8 cellular contexts compared by ENCODE assay signal in genomic region chr6:159973951-159974350, GRCh38. TPM values are rescaled to one million over a fixed set of nuclear protein-coding genes. Genes with fewer than 3 reads are reported as not detected.
A peak's percentile ranks its signal among the peaks of the same experiment; 100 is the strongest.
DNase-seq lines count a peak whose midpoint lies in the region; ATAC-seq, FAIRE-seq and TF ChIP-seq lines count a peak whose summit lies in the region.

No MANE protein-coding gene starts in this region.

- H3K4me3 ChIP-seq in SK-N-SH (ENCODE audit: low read depth in 2 of 2, low read length in 1 of 2), result no peak overlapping the region
- no peak overlapping the region for H3K4me3 ChIP-seq in hepatocyte

- WGBS in SK-N-SH (ENCODE audit: low lambda C conversion rate), result 96% methylated on average over 2 of the region's 2 CpGs
- 74% methylated on average over 2 of the region's 2 CpGs for WGBS in hepatocyte (ENCODE audit: low lambda C conversion rate, missing lambda C conversion rate)

- peaks cover 39 to 41% of the 10 kb centered on the region in 2 experiments for H3K4me1 ChIP-seq in SK-N-SH (ENCODE audit: control insufficient read depth in 1 of 2, insufficient read depth in 2 of 2, low read depth in 1 of 2, low read length in 1 of 2)
- peaks cover 68% of the 10 kb centered on the region for H3K4me1 ChIP-seq in hepatocyte (ENCODE audit: insufficient read depth)

- TF ChIP-seq EP300 in SK-N-SH (IDR thresholded peaks at IDR 0.05; ENCODE audit: borderline replicate concordance in 1 of 2, low read depth in 1 of 2, low read length in 1 of 2), result no peak

- CTCF ChIA-PET in SK-N-SH (lab: Yijun Ruan, JAX), result interaction anchor here (0.7 to 1.3 kb wide), 2 partner anchors 10 kb away, joined by 3 read pairs; no protein-coding TSS in a partner anchor

- TF ChIP-seq RAD21 in SK-N-SH (IDR thresholded peaks at IDR 0.05; ENCODE audit: low read length), result no peak

- no peaks in the 10 kb centered on the region for H3K9me3 ChIP-seq in SK-N-SH
- no peaks in the 10 kb centered on the region for H3K9me3 ChIP-seq in hepatocyte (ENCODE audit: low read depth)

- no peak overlapping the region for H3K9ac ChIP-seq in SK-N-SH

- H3K36me3 ChIP-seq in SK-N-SH (replicated peaks in 1 of 2; ENCODE audit: control insufficient read depth in 1 of 2, insufficient read depth in 2 of 2, low read length in 1 of 2) (no peaks in the 10 kb centered on the region), hepatocyte (replicated peaks; ENCODE audit: insufficient read depth, low read depth) (no peaks in the 10 kb centered on the region)

- no peaks in the 10 kb centered on the region for H3K27me3 ChIP-seq in SK-N-SH (ENCODE audit: insufficient read depth)
- no peaks in the 10 kb centered on the region for H3K27me3 ChIP-seq in hepatocyte

- DNase-seq in CD1c-positive myeloid dendritic cell (ENCODE audit: extremely low spot score), result peak; percentile 45
- DNase-seq in GM19239 (ENCODE audit: insufficient read length, low spot score), result no peak
- no peak for DNase-seq in SK-N-SH
- no peak for DNase-seq in hepatocyte (ENCODE audit: low spot score)
- no peak for DNase-seq in OCI-M2 (lab: John Stamatoyannopoulos, UW; ENCODE audit: unreplicated experiment)
- DNase-seq in 8988T, result no peak

- FAIRE-seq in GM19239 (lab: Jason Lieb, UNC), result peak; percentile 79

- ATAC-seq in HG03280 (IDR thresholded peaks at IDR 0.05; ENCODE audit: unreplicated experiment) (peak; percentile 34), HG02970 (IDR thresholded peaks at IDR 0.05; ENCODE audit: low FRiP score, unreplicated experiment) (no peak)

- H2AFZ ChIP-seq in SK-N-SH (ENCODE audit: low read depth) (no peak overlapping the region), hepatocyte (no peak overlapping the region)

- H3K27ac ChIP-seq in SK-N-SH (ENCODE audit: low read depth in 2 of 2, low read length in 1 of 2) (peak overlapping the region; percentile 13 to 19; a peak in 2 of 4 replicates), hepatocyte (peak overlapping the region; percentile 67)

- peak overlapping the region; percentile 0; the same call in 1 of the 2 replicates for H3K4me2 ChIP-seq in SK-N-SH
- H3K4me2 ChIP-seq in hepatocyte, result peak overlapping the region; percentile 84

- POLR2A ChIA-PET in SK-N-SH (lab: Yijun Ruan, JAX), result no interaction called here

- peaks cover 4% of the 10 kb centered on the region for H3F3A ChIP-seq in SK-N-SH (replicated peaks; ENCODE audit: insufficient read depth)

- H3K79me2 ChIP-seq in SK-N-SH (ENCODE audit: insufficient read depth), result peaks cover 95% of the 10 kb centered on the region
- peaks cover 98% of the 10 kb centered on the region for H3K79me2 ChIP-seq in hepatocyte

- TF ChIP-seq CTCF in SK-N-SH (IDR thresholded peaks at IDR 0.05) (no peak), hepatocyte (IDR thresholded peaks at IDR 0.05; ENCODE audit: poor library complexity) (no peak)

- H3K9me2 ChIP-seq in SK-N-SH (no peaks in the 10 kb centered on the region; the same call in 1 of the 2 replicates), hepatocyte (replicated peaks; ENCODE audit: insufficient read depth) (no peaks in the 10 kb centered on the region)

- peaks cover 73% of the 10 kb centered on the region for H4K20me1 ChIP-seq in SK-N-SH (ENCODE audit: insufficient read depth)
- peaks cover 87% of the 10 kb centered on the region for H4K20me1 ChIP-seq in hepatocyte (ENCODE audit: insufficient read depth, poor library complexity, severe bottlenecking)

TF ChIP-seq in SK-N-SH, 30 proteins besides CTCF, POLR2A, EP300 and RAD21:
- TF ChIP-seq POLR2AphosphoS5 (IDR thresholded peaks at IDR 0.05; ENCODE audit: low read depth, low read length), result peak; percentile 53; the same call in 1 of the 2 replicates
- peak; percentile 65 for TF ChIP-seq TCF12 (IDR thresholded peaks at IDR 0.05)
- TF ChIP-seq REST (IDR thresholded peaks at IDR 0.05; ENCODE audit: low read depth, low read length), result no peak
- TF ChIP-seq MAX (IDR thresholded peaks at IDR 0.05; ENCODE audit: low read depth), result 0 out of 2 replicates have a peak, but pooled peaks have one; percentile 16
- TF ChIP-seq JUND (IDR thresholded peaks at IDR 0.05), result peak; percentile 54
- no peak for TF ChIP-seq MEF2A (IDR thresholded peaks at IDR 0.05; ENCODE audit: borderline replicate concordance, low read depth)
- peak; percentile 90 for TF ChIP-seq PBX3 (IDR thresholded peaks at IDR 0.05)
- TF ChIP-seq FOSL2 (IDR thresholded peaks at IDR 0.05; ENCODE audit: borderline replicate concordance, low read depth), result peak; percentile 51; the same call in 1 of the 2 replicates
- TF ChIP-seq USF2 (IDR thresholded peaks at IDR 0.05; ENCODE audit: borderline replicate concordance, low read depth, low read length), result no peak

RNA-seq across cellular contexts. Expression of gene IGF2R, which starts 5.1 kb away (rescaled TPM):
- 25.7 and 45.0 TPM in 2 replicates for polyA plus RNA-seq in SK-N-SH (2012; rRNA removed)
- 34.7 and 43.1 TPM in 2 replicates for polyA plus RNA-seq in SK-N-SH (2012; cell fraction: cytosol; rRNA removed)
- polyA plus RNA-seq in SK-N-SH (2012; cell fraction: nucleus; rRNA removed), result 52.3 and 71.0 TPM in 2 replicates
- 105 and 132 TPM in 2 replicates for total RNA-seq in hepatocyte
- polyA plus RNA-seq in hepatocyte, result 56.1 and 61.2 TPM in 2 replicates
